ENCODE assay signal across 12 cellular contexts in genomic region chr15:99016680-99017321, GRCh38. TPM values are rescaled to one million over a fixed set of nuclear protein-coding genes. Genes with fewer than 3 reads are reported as not detected.
DNase-seq lines count a peak whose midpoint lies in the region; ATAC-seq, FAIRE-seq and TF ChIP-seq lines count a peak whose summit lies in the region.
"Had no signal": no experiment of that assay in that cellular context is flagged by ENCODE, and none has a peak within 500 bp of the region (broad histone marks: within the 10 kb centered on the region; RNA-seq: fewer than 3 reads in every experiment).

No MANE protein-coding gene starts in this region.

- peak; percentile 88 for DNase-seq in AG10803 (ENCODE audit: low read depth)
- no peak for DNase-seq in HEK293T (ENCODE audit: extremely low spot score)
- DNase-seq in keratinocyte (ENCODE audit: low read depth, low spot score), result no peak
- DNase-seq in activated effector memory CD4-positive, alpha-beta T cell treated with anti-CD3 and anti-CD28 coated beads, Interleukin-2, amount 50 U/mL, for 16 hours, result no peak
- DNase-seq in NOMO-1 treated with dmso at 0.1 percent for 144 hours (lab: John Stamatoyannopoulos, UW; ENCODE audit: unreplicated experiment), result no peak
- DNase-seq: stimulated activated CD4-positive, alpha-beta T cell treated with anti-CD3 and anti-CD28 coated beads, Interleukin-4, amount 100 ng/mL, for 4 hours had no signal

- H3K9me3 Mint-ChIP-seq in activated T-helper 17 cell treated with anti-CD3 and anti-CD28 coated beads, Interleukin-2, amount 50 U/mL, for 72 hours, result no peaks in the 10 kb centered on the region
- H3K9me3 Mint-ChIP-seq: dendritic cell treated with granulocyte-macrophage colony-stimulating factor and Interleukin-4, amounts not matched to agents 40 ng/mL and 50 ng/mL, for 4 days had no signal

- H4K20me1 ChIP-seq in keratinocyte (ENCODE audit: control insufficient read depth, extremely low read depth, insufficient read depth, low read length), result no peaks in the 10 kb centered on the region

- no peaks in the 10 kb centered on the region for H3K27me3 ChIP-seq in keratinocyte (ENCODE audit: control insufficient read depth, extremely low read depth, insufficient read depth, low read length)

- dilution Hi-C loops in keratinocyte (cut with MboI; ENCODE audit: extremely low pct_ligation_motif_present, low sequenced_read_pairs), result no loop called here

- POLR2A ChIA-PET in HEK293T (lab: Yijun Ruan, JAX), result no interaction called here

- CTCF ChIA-PET in HEK293T (lab: Yijun Ruan, JAX), result interaction anchor here (0.6 to 1.0 kb wide), 3 partner anchors 113 to 247 kb away, joined by 3 to 5 read pairs (median 4); no protein-coding TSS in a partner anchor

- no peaks in the 10 kb centered on the region for H3K79me2 ChIP-seq in keratinocyte (ENCODE audit: control insufficient read depth, insufficient read depth, low read length)

- no peaks in the 10 kb centered on the region for H3K9me3 ChIP-seq in keratinocyte (ENCODE audit: control insufficient read depth, low read depth, low read length)

- no peak overlapping the region for H2AFZ ChIP-seq in keratinocyte (ENCODE audit: control insufficient read depth, low read length)

- H3K36me3 ChIP-seq in keratinocyte (ENCODE audit: control insufficient read depth in 2 of 2, extremely low read depth in 1 of 2, insufficient read depth in 2 of 2, low read length in 2 of 2), result no peaks in the 10 kb centered on the region

- H3K27ac Mint-ChIP-seq in activated T-helper 17 cell treated with anti-CD3 and anti-CD28 coated beads, Interleukin-2, amount 50 U/mL, for 72 hours, result no peak overlapping the region
- H3K27ac Mint-ChIP-seq: dendritic cell treated with granulocyte-macrophage colony-stimulating factor and Interleukin-4, amounts not matched to agents 40 ng/mL and 50 ng/mL, for 4 days had no signal

- H3K27ac ChIP-seq in keratinocyte (ENCODE audit: control insufficient read depth, insufficient read depth, low read length), result peak overlapping the region; percentile 12

- H3K4me2 ChIP-seq in keratinocyte (ENCODE audit: control insufficient read depth, extremely low read depth, insufficient read depth, low read depth, low read length), result peak overlapping the region; percentile 35

- no peak overlapping the region for H3K4me3 ChIP-seq in AG10803 (ENCODE audit: low read length)
- H3K4me3 ChIP-seq in keratinocyte (ENCODE audit: control insufficient read depth in 2 of 3, extremely low read depth in 1 of 3, insufficient read depth in 2 of 3, low read depth in 1 of 3, low read length in 3 of 3), result no peak overlapping the region

- no peaks in the 10 kb centered on the region for H3K4me1 Mint-ChIP-seq in activated T-helper 17 cell treated with anti-CD3 and anti-CD28 coated beads, Interleukin-2, amount 50 U/mL, for 72 hours

- TF ChIP-seq CTCF in AG10803 (conservative IDR thresholded peaks at IDR 0.05; ENCODE audit: low read length) (no peak), keratinocyte (optimal IDR thresholded peaks at IDR 0.05 in 1 of 3, IDR thresholded peaks at IDR 0.05 in 1 of 3, conservative IDR thresholded peaks at IDR 0.05 in 1 of 3; ENCODE audit: extremely low read depth in 1 of 3, insufficient read depth in 2 of 3, low read length in 3 of 3) (no peak)

- no peaks in the 10 kb centered on the region for H3K9me1 ChIP-seq in keratinocyte (ENCODE audit: control insufficient read depth, extremely low read depth, insufficient read depth, low read length)

- peak; percentile 64 for FAIRE-seq in keratinocyte (lab: Jason Lieb, UNC)

- no peaks in the 10 kb centered on the region for H3K36me3 Mint-ChIP-seq in activated T-helper 17 cell treated with anti-CD3 and anti-CD28 coated beads, Interleukin-2, amount 50 U/mL, for 72 hours (ENCODE audit: low read depth)

- H3K4me3 Mint-ChIP-seq in activated T-helper 17 cell treated with anti-CD3 and anti-CD28 coated beads, Interleukin-2, amount 50 U/mL, for 72 hours, result peak overlapping the region; percentile 64
- H3K4me3 Mint-ChIP-seq: dendritic cell treated with granulocyte-macrophage colony-stimulating factor and Interleukin-4, amounts not matched to agents 40 ng/mL and 50 ng/mL, for 4 days had no signal

- no peak overlapping the region for H3K9ac ChIP-seq in keratinocyte (ENCODE audit: control insufficient read depth, extremely low read depth, insufficient read depth, low read length)

- no peak for ATAC-seq in activated T-helper 17 cell treated with anti-CD3 and anti-CD28 coated beads, Interleukin-2, amount 50 U/mL, for 72 hours (replicated peaks)
- ATAC-seq in GM21528 (IDR thresholded peaks at IDR 0.05; ENCODE audit: low FRiP score, unreplicated experiment) (no peak), GM18858 (IDR thresholded peaks at IDR 0.05; ENCODE audit: unreplicated experiment) (no peak)

- peaks cover 3% of the 10 kb centered on the region for H3K27me3 Mint-ChIP-seq in activated T-helper 17 cell treated with anti-CD3 and anti-CD28 coated beads, Interleukin-2, amount 50 U/mL, for 72 hours

- H3K4me1 ChIP-seq in keratinocyte (ENCODE audit: control insufficient read depth, extremely low read depth, insufficient read depth, low read length), result peaks cover 9% of the 10 kb centered on the region

TF ChIP-seq in HEK293T, 16 proteins besides CTCF, POLR2A, EP300 and RAD21:
- TF ChIP-seq FOXK2 (IDR thresholded peaks at IDR 0.05), result no peak
- TF ChIP-seq PKNOX1 (IDR thresholded peaks at IDR 0.05), result peak; percentile 47

RNA-seq across cellular contexts. Expression of gene PGPEP1L, which starts 9.2 kb away (rescaled TPM):
- not detected for total RNA-seq in activated T-helper 17 cell treated with anti-CD3 and anti-CD28 coated beads, Interleukin-2, amount 50 U/mL, for 72 hours
- polyA plus RNA-seq in keratinocyte, result not detected in 3 replicates
- not detected for polyA plus RNA-seq in keratinocyte (2011; ENCODE audit: low read depth)
- polyA plus RNA-seq in keratinocyte (2011; cell fraction: cytosol; rRNA removed), result not detected in 2 replicates
- not detected in 2 replicates for polyA plus RNA-seq in keratinocyte (2011; cell fraction: nucleus; rRNA removed)
- polyA plus RNA-seq in keratinocyte (2012; ENCODE audit: low replicate concordance), result not detected in 2 replicates
- not detected in 3 replicates for polyA minus RNA-seq in keratinocyte
- polyA minus RNA-seq in keratinocyte (2011; cell fraction: cytosol; rRNA and poly(A)+ RNA removed), result not detected
- not detected in 2 replicates for polyA minus RNA-seq in keratinocyte (2011; cell fraction: nucleus; rRNA and poly(A)+ RNA removed)
- total RNA-seq: activated CD8-positive, alpha-beta memory T cell treated with anti-CD3 and anti-CD28 coated beads for 36 hours; HT-29 had no signal
